20 cellular contexts compared by ENCODE assay signal in genomic region chr2:17915099-17915498, GRCh38. TPM values are rescaled to one million over a fixed set of nuclear protein-coding genes. Genes with fewer than 3 reads are reported as not detected.
"Had no signal": no experiment of that assay in that cellular context is flagged by ENCODE, and none has a peak within 500 bp of the region (broad histone marks: within the 10 kb centered on the region; RNA-seq: fewer than 3 reads in every experiment).

No MANE protein-coding gene starts in this region.

- H3K4me1 ChIP-seq: parathyroid adenoma, uterus had no signal

- H3K4me1 Mint-ChIP-seq: immature natural killer cell; naive thymus-derived CD4-positive, alpha-beta T cell; stimulated activated naive CD8-positive, alpha-beta T cell treated with anti-CD3 and anti-CD28 coated beads, Interleukin-15, amount 100 ng/mL, for 72 hours had no signal

- H3K27ac Mint-ChIP-seq: immature natural killer cell; naive thymus-derived CD4-positive, alpha-beta T cell; stimulated activated naive CD8-positive, alpha-beta T cell treated with anti-CD3 and anti-CD28 coated beads, Interleukin-15, amount 100 ng/mL, for 72 hours had no signal

- H3K36me3 Mint-ChIP-seq: immature natural killer cell; naive thymus-derived CD4-positive, alpha-beta T cell; stimulated activated naive B cell treated with anti-CD40 and anti-IgM and Interleukin-4, amounts not matched to agents 10 μg/mL and 1 μg/mL and 100 μg/mL, for 72 hours had no signal

- H3K9me3 ChIP-seq: gastroesophageal sphincter, uterus had no signal

- H3K27ac ChIP-seq: gastroesophageal sphincter, parathyroid adenoma, skin epidermis, uterus had no signal

- H3K4me3 ChIP-seq: coronary artery, gastroesophageal sphincter, lung, skin epidermis, uterus had no signal

- H3K9me3 Mint-ChIP-seq: stimulated activated naive B cell treated with anti-CD40 and anti-IgM and Interleukin-4, amounts not matched to agents 10 μg/mL and 1 μg/mL and 100 μg/mL, for 72 hours had no signal

- H3K9ac ChIP-seq: parathyroid adenoma had no signal

- H3K27me3 ChIP-seq: gastroesophageal sphincter, uterus had no signal

- H3K4me3 Mint-ChIP-seq: immature natural killer cell; naive thymus-derived CD4-positive, alpha-beta T cell; nephron progenitor cell; stimulated activated naive B cell treated with anti-CD40 and anti-IgM and Interleukin-4, amounts not matched to agents 10 μg/mL and 1 μg/mL and 100 μg/mL, for 72 hours; stimulated activated naive CD8-positive, alpha-beta T cell treated with anti-CD3 and anti-CD28 coated beads, Interleukin-15, amount 100 ng/mL, for 72 hours had no signal

- DNase-seq: effector CD4-positive, alpha-beta T cell; immature natural killer cell; kidney; left colon; left ventricle myocardium superior; mesendoderm; naive thymus-derived CD4-positive, alpha-beta T cell; nephron progenitor cell; stimulated activated CD4-positive, alpha-beta T cell treated with anti-CD3 and anti-CD28 coated beads, Interleukin-2, amount 100 ng/mL, for 24 hours; stimulated activated CD4-positive, alpha-beta T cell treated with anti-CD3 and anti-CD28 coated beads, Interleukin-4, amount 100 ng/mL, for 4 hours; stimulated activated naive B cell treated with anti-CD40 and anti-IgM and Interleukin-4, amounts not matched to agents 10 μg/mL and 1 μg/mL and 100 μg/mL, for 72 hours; stimulated activated naive CD8-positive, alpha-beta T cell treated with anti-CD3 and anti-CD28 coated beads, Interleukin-15, amount 100 ng/mL, for 72 hours; trophoblast cell; uterus had no signal

- H3K36me3 ChIP-seq: uterus had no signal

RNA-seq across cellular contexts. Expression of gene KCNS3, which starts 36.6 kb away (rescaled TPM):
- total RNA-seq: mononuclear cell; naive thymus-derived CD4-positive, alpha-beta T cell had no signal
- polyA plus RNA-seq: immature natural killer cell; naive thymus-derived CD4-positive, alpha-beta T cell had no signal
